ENCODE assay signal across 16 cellular contexts in genomic region chr9:20561542-20561941, GRCh38.
A peak's percentile ranks its signal among the peaks of the same experiment; 100 is the strongest.
DNase-seq lines count a peak whose midpoint lies in the region; ATAC-seq lines count a peak whose summit lies in the region.
"Had no signal": no experiment of that assay in that cellular context is flagged by ENCODE, and none has a peak within 500 bp of the region (broad histone marks: within the 10 kb centered on the region; RNA-seq: fewer than 3 reads in every experiment).

No MANE protein-coding gene starts in this region.

- intact Hi-C loops in Right ventricle myocardium superior (cut with DNase I), result no loop called here

- ATAC-seq in activated CD8-positive, alpha-beta memory T cell treated with anti-CD3 and anti-CD28 coated beads, Interleukin-2, amount 10 ng/mL, durations not matched to agents 7 days and 5 days, result no peak
- ATAC-seq in activated T-helper 17 cell treated with anti-CD3 and anti-CD28 coated beads, Interleukin-2, amount 50 U/mL, for 72 hours (replicated peaks), result no peak
- no peak for ATAC-seq in HG02798 (IDR thresholded peaks at IDR 0.05; ENCODE audit: poor library complexity, unreplicated experiment)
- no peak for ATAC-seq in Right ventricle myocardium superior (ENCODE audit: poor library complexity)

- H3K4me3 Mint-ChIP-seq in activated CD8-positive, alpha-beta memory T cell treated with anti-CD3 and anti-CD28 coated beads, Interleukin-2, amount 10 ng/mL, durations not matched to agents 7 days and 5 days, result no peak overlapping the region
- peak overlapping the region; percentile 68 for H3K4me3 Mint-ChIP-seq in activated T-helper 17 cell treated with anti-CD3 and anti-CD28 coated beads, Interleukin-2, amount 50 U/mL, for 72 hours
- H3K4me3 Mint-ChIP-seq: CD8-positive, alpha-beta T cell; HFFc6 had no signal

- H3K4me1 Mint-ChIP-seq in activated CD8-positive, alpha-beta memory T cell treated with anti-CD3 and anti-CD28 coated beads, Interleukin-2, amount 10 ng/mL, durations not matched to agents 7 days and 5 days, result peaks cover 69% of the 10 kb centered on the region
- H3K4me1 Mint-ChIP-seq in activated T-helper 17 cell treated with anti-CD3 and anti-CD28 coated beads, Interleukin-2, amount 50 U/mL, for 72 hours, result peaks cover 58% of the 10 kb centered on the region

- CTCF ChIA-PET in activated CD8-positive, alpha-beta memory T cell treated with anti-CD3 and anti-CD28 coated beads, Interleukin-2, amount 10 ng/mL, durations not matched to agents 7 days and 5 days (lab: Charles Lee), result no interaction called here

- peaks cover 11% of the 10 kb centered on the region for H3K36me3 Mint-ChIP-seq in activated CD8-positive, alpha-beta memory T cell treated with anti-CD3 and anti-CD28 coated beads, Interleukin-2, amount 10 ng/mL, durations not matched to agents 7 days and 5 days
- H3K36me3 Mint-ChIP-seq in activated T-helper 17 cell treated with anti-CD3 and anti-CD28 coated beads, Interleukin-2, amount 50 U/mL, for 72 hours (ENCODE audit: low read depth), result no peaks in the 10 kb centered on the region
- H3K36me3 Mint-ChIP-seq: CD8-positive, alpha-beta T cell had no signal

- H3K27me3 Mint-ChIP-seq in activated CD8-positive, alpha-beta memory T cell treated with anti-CD3 and anti-CD28 coated beads, Interleukin-2, amount 10 ng/mL, durations not matched to agents 7 days and 5 days, result no peaks in the 10 kb centered on the region
- no peaks in the 10 kb centered on the region for H3K27me3 Mint-ChIP-seq in activated T-helper 17 cell treated with anti-CD3 and anti-CD28 coated beads, Interleukin-2, amount 50 U/mL, for 72 hours

- H3K9me3 Mint-ChIP-seq in activated CD8-positive, alpha-beta memory T cell treated with anti-CD3 and anti-CD28 coated beads, Interleukin-2, amount 10 ng/mL, durations not matched to agents 7 days and 5 days (ENCODE audit: low read depth), result no peaks in the 10 kb centered on the region
- H3K9me3 Mint-ChIP-seq in activated T-helper 17 cell treated with anti-CD3 and anti-CD28 coated beads, Interleukin-2, amount 50 U/mL, for 72 hours, result no peaks in the 10 kb centered on the region
- H3K9me3 Mint-ChIP-seq: CD8-positive, alpha-beta T cell; HFFc6 had no signal

- H3K27ac Mint-ChIP-seq in activated CD8-positive, alpha-beta memory T cell treated with anti-CD3 and anti-CD28 coated beads, Interleukin-2, amount 10 ng/mL, durations not matched to agents 7 days and 5 days, result peak overlapping the region; percentile 51
- H3K27ac Mint-ChIP-seq in activated T-helper 17 cell treated with anti-CD3 and anti-CD28 coated beads, Interleukin-2, amount 50 U/mL, for 72 hours, result peak overlapping the region; percentile 23
- H3K27ac Mint-ChIP-seq: CD8-positive, alpha-beta T cell; HFFc6 had no signal

- DNase-seq in activated CD8-positive, alpha-beta memory T cell treated with anti-CD3 and anti-CD28 coated beads, Interleukin-2, amount 10 ng/mL, durations not matched to agents 7 days and 5 days, result no peak
- no peak for DNase-seq in activated CD8-positive, alpha-beta memory T cell treated with anti-CD3 and anti-CD28 coated beads, Interleukin-2, amount 50 U/mL, for 48 hours
- peak; percentile 51 for DNase-seq in DMS 273 treated with DMSO at 0.1 percent for 48 hours (lab: John Stamatoyannopoulos, UW)
- DNase-seq in fibroblast of gingiva (ENCODE audit: low read depth), result peak; percentile 69
- DNase-seq in Right ventricle myocardium superior, result no peak
- no peak for DNase-seq in nucleus accumbens (lab: John Stamatoyannopoulos, UW)
- DNase-seq: Calu3; CD8-positive, alpha-beta T cell; HFFc6; NCI-H1417; NCI-H187 treated with DMSO at 0.1 percent for 48 hours; NCI-H226; NCI-H524 treated with DMSO at 0.1 percent for 48 hours; SHP77 treated with DMSO at 0.1 percent for 48 hours had no signal

Comparison
In these comparisons a context has a peak if more than half of its experiments do, and no peak if none do; other contexts are left out.
1. DNase-seq: peak in DMS 273 treated with DMSO at 0.1 percent for 48 hours (single experiment) and fibroblast of gingiva (single experiment); none in activated CD8-positive, alpha-beta memory T cell treated with anti-CD3 and anti-CD28 coated beads, Interleukin-2, amount 10 ng/mL, durations not matched to agents 7 days and 5 days (single experiment), activated CD8-positive, alpha-beta memory T cell treated with anti-CD3 and anti-CD28 coated beads, Interleukin-2, amount 50 U/mL, for 48 hours (single experiment), Right ventricle myocardium superior (single experiment) and nucleus accumbens (0 of 56).